ENCODE assay signal across 9 cellular contexts in genomic region chr20:49484180-49485140, GRCh38. TPM values are rescaled to one million over a fixed set of nuclear protein-coding genes. Genes with fewer than 3 reads are reported as not detected.
DNase-seq lines count a peak whose midpoint lies in the region; ATAC-seq, FAIRE-seq and TF ChIP-seq lines count a peak whose summit lies in the region.
"Had no signal": no experiment of that assay in that cellular context is flagged by ENCODE, and none has a peak within 500 bp of the region (broad histone marks: within the 10 kb centered on the region; RNA-seq: fewer than 3 reads in every experiment).

No MANE protein-coding gene starts in this region.

- H3K9me3 ChIP-seq in left ventricle myocardium inferior (replicated peaks), result no peaks in the 10 kb centered on the region
- H3K9me3 ChIP-seq: neutrophil had no signal

- H3K27me3 ChIP-seq in left ventricle myocardium inferior (ENCODE audit: low read depth), result peaks cover 78% of the 10 kb centered on the region

- DNase-seq in GDM1 (lab: John Stamatoyannopoulos, UW) (peak; percentile 14), NCI-H1048 (lab: John Stamatoyannopoulos, UW) (peak; percentile 28), SW 1271 (lab: John Stamatoyannopoulos, UW) (peak; percentile 13 to 56), amniotic stem cell (lab: John Stamatoyannopoulos, UW) (peak; percentile 56), left ventricle myocardium inferior (peak; percentile 78), posterior vena cava (ENCODE audit: low spot score) (peak; percentile 95), urothelium cell line (ENCODE audit: low spot score) (peak; percentile 96)

- no peak overlapping the region for H3K27ac ChIP-seq in left ventricle myocardium inferior (replicated peaks)
- H3K27ac ChIP-seq: neutrophil had no signal

- H3K36me3 ChIP-seq in left ventricle myocardium inferior, result no peaks in the 10 kb centered on the region
- H3K36me3 ChIP-seq: neutrophil had no signal

- H3K4me3 ChIP-seq in left ventricle myocardium inferior, result peak overlapping the region; percentile 67

- FAIRE-seq in urothelium cell line (lab: Jason Lieb, UNC), result peak; percentile 97

- no peak for ATAC-seq in GM21825 (IDR thresholded peaks at IDR 0.05; ENCODE audit: unreplicated experiment)

- TF ChIP-seq CTCF in left ventricle myocardium inferior (IDR thresholded peaks at IDR 0.05; ENCODE audit: borderline replicate concordance), result peak; percentile 84

- H3K4me1 ChIP-seq in left ventricle myocardium inferior, result peaks cover 26% of the 10 kb centered on the region

- intact Hi-C loops in left ventricle myocardium inferior (cut with micrococcal nuclease), result loop anchor here (10.0 kb wide), 1 partner anchor 100 kb away; no protein-coding TSS in a partner anchor
- intact Hi-C loops in posterior vena cava (cut with DNase I), result loop anchor here (2.0 to 5.0 kb wide), 3 partner anchors 102 to 152 kb away; no protein-coding TSS in a partner anchor

RNA-seq across cellular contexts. Expression of gene KCNB1, which starts 2.0 kb away (rescaled TPM):
- 0.77 TPM for total RNA-seq in left ventricle myocardium inferior
- 1 to 10 TPM; 1.6 to 9.7 TPM for total RNA-seq in posterior vena cava

Comparison
In these comparisons a context has a peak if more than half of its experiments do, and no peak if none do; other contexts are left out.
1. DNase-seq: peak in every context shown above with its lines; median percentile 96 in urothelium cell line; 95 in posterior vena cava; 78 in left ventricle myocardium inferior; 56 in amniotic stem cell; 34 in SW 1271; 28 in NCI-H1048; 14 in GDM1.